23 cellular contexts compared by ENCODE assay signal in the genomic region with DNA sequence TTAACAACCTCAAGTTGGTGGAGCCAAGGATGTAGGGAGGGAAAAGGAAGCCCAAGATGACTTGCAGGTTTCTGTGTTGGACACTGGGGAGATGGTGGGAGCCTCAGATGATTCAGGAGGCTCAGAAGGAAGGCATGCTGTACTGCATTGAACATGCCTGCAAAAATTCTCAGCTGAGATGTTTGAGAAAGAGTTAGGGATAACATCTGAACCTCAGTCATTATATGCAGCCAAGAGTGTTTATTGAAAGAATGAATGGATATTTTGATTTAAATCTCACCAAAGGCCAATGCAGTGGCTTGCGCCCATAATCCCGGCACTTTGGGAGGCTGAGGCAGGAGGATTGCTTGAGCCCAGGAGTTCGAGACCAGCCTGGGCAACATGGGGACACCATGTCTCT.
"Had no signal": no experiment of that assay in that cellular context is flagged by ENCODE, and none has a peak within 500 bp of the region (broad histone marks: within the 10 kb centered on the region; RNA-seq: fewer than 3 reads in every experiment).

No MANE protein-coding gene starts in this region.

- H3K27ac ChIP-seq: left lung, lower lobe of right lung, ovary, right atrium auricular region, right lobe of liver, tibial nerve, uterus had no signal

- ATAC-seq: left cardiac atrium; left lung; lower lobe of right lung; natural killer cell; right lobe of liver; stimulated activated memory B cell treated with anti-CD40 and anti-IgM and Interleukin-4, amounts not matched to agents 10 μg/mL and 1 μg/mL and 100 μg/mL, for 72 hours; stimulated activated naive CD8-positive, alpha-beta T cell treated with anti-CD3 and anti-CD28 coated beads, Interleukin-15, amount 100 ng/mL, for 72 hours had no signal

- DNase-seq: hippocampal formation; kidney glomerular epithelial cell; left cardiac atrium; left lung; lower lobe of right lung; mammary epithelial cell; mesenchymal stem cell; naive B cell; natural killer cell; nephron progenitor cell; ovary; right lobe of liver; stimulated activated CD4-positive, alpha-beta T cell treated with anti-CD3 and anti-CD28 coated beads, Interleukin-1b, Interleukin-23, amount 100 ng/mL, for 48 hours; stimulated activated CD4-positive, alpha-beta T cell treated with anti-CD3 and anti-CD28 coated beads, Interleukin-2, amount 100 ng/mL, for 48 hours; stimulated activated CD4-positive, alpha-beta T cell treated with anti-CD3 and anti-CD28 coated beads, Interleukin-4, amount 100 ng/mL, for 4 hours; stimulated activated CD8-positive, alpha-beta memory T cell treated with anti-CD3 and anti-CD28 coated beads, Interleukin-4, amount 100 ng/mL, for 48 hours; stimulated activated naive CD4-positive, alpha-beta T cell treated with Interleukin-2 at 50 U/mL for 16 hours; stimulated activated naive CD8-positive, alpha-beta T cell treated with anti-CD3 and anti-CD28 coated beads, Interleukin-15, amount 100 ng/mL, for 72 hours; substantia nigra; uterus had no signal
